Comparison of ENCODE assay signal across 17 cellular contexts in genomic region chrX:9593756-9594155, GRCh38.
A peak's percentile ranks its signal among the peaks of the same experiment; 100 is the strongest.
DNase-seq lines count a peak whose midpoint lies in the region; ATAC-seq, FAIRE-seq and TF ChIP-seq lines count a peak whose summit lies in the region.
"Had no signal": no experiment of that assay in that cellular context is flagged by ENCODE, and none has a peak within 500 bp of the region (broad histone marks: within the 10 kb centered on the region; RNA-seq: fewer than 3 reads in every experiment).

No MANE protein-coding gene starts in this region.

- no peak overlapping the region for H4K5ac ChIP-seq in IMR-90 (ENCODE audit: low read depth, low read length)

- no peak overlapping the region for H2BK20ac ChIP-seq in IMR-90 (ENCODE audit: low read depth, low read length)

- TF ChIP-seq CTCF in IMR-90 (conservative IDR thresholded peaks at IDR 0.05; ENCODE audit: low read depth, low read length) (no peak), GM12878 (IDR thresholded peaks at IDR 0.05 in 2 of 3, conservative IDR thresholded peaks at IDR 0.05 in 1 of 3; ENCODE audit: control insufficient read depth in 2 of 3, extremely low read depth in 1 of 3, insufficient read depth in 1 of 3, low read depth in 3 of 3, low read length in 3 of 3) (no peak), esophagus muscularis mucosa (IDR thresholded peaks at IDR 0.05) (no peak)

- H4K20me1 ChIP-seq in IMR-90 (ENCODE audit: insufficient read depth, low read length): peaks cover 19% of the 10 kb centered on the region; the same call in 1 of the 2 replicates
- no peaks in the 10 kb centered on the region for H4K20me1 ChIP-seq in GM12878 (ENCODE audit: control insufficient read depth, insufficient read depth)

- ATAC-seq in IMR-90 (ENCODE audit: low read depth): no peak
- peak; percentile 56 for ATAC-seq in GM12878
- no peak for ATAC-seq in GM18870 (IDR thresholded peaks at IDR 0.05; ENCODE audit: unreplicated experiment)
- ATAC-seq: GM23338 had no signal

- no peak overlapping the region for H2BK5ac ChIP-seq in IMR-90 (ENCODE audit: low read depth, low read length, poor library complexity, severe bottlenecking)

- no peak overlapping the region for H2BK120ac ChIP-seq in IMR-90 (ENCODE audit: low read depth, low read length)

- H3K36me3 ChIP-seq in IMR-90 (ENCODE audit: control insufficient read depth, insufficient read depth, low read length) (no peaks in the 10 kb centered on the region), GM12878 (ENCODE audit: control insufficient read depth in 2 of 2, insufficient read depth in 2 of 2, low read length in 1 of 2) (no peaks in the 10 kb centered on the region), esophagus muscularis mucosa (no peaks in the 10 kb centered on the region)

- intact Hi-C loops in IMR-90 (cut with micrococcal nuclease) (no loop called here), GM12878 (cut with micrococcal nuclease; ENCODE audit: unreplicated experiment) (no loop called here), esophagus muscularis mucosa (cut with DNase I) (no loop called here)

- POLR2A ChIA-PET in IMR-90 (lab: Charles Lee; ENCODE audit: unreplicated experiment) (no interaction called here), GM12878 (lab: Charles Lee) (no interaction called here)

- H2AFZ ChIP-seq in IMR-90 (replicated peaks; ENCODE audit: low read length, poor library complexity): no peak overlapping the region
- H2AFZ ChIP-seq in GM12878 (ENCODE audit: control insufficient read depth, low read depth, low read length): no peak overlapping the region
- H2AFZ ChIP-seq: GM23338 had no signal

- H3K14ac ChIP-seq in IMR-90 (replicated peaks; ENCODE audit: low read depth, low read length): no peak overlapping the region

- DNase-seq in GM12892 (ENCODE audit: insufficient read length) (no peak), IMR-90 (no peak), GM12878 (ENCODE audit: low read depth, low spot score) (no peak), esophagus muscularis mucosa (ENCODE audit: extremely low spot score) (no peak)
- no peak for DNase-seq in central memory CD4-positive, alpha-beta T cell
- DNase-seq: ACHN; Caco-2; CD4-positive, alpha-beta T cell; KBM-7 had no signal

- dilution Hi-C loops in IMR-90 (cut with HindIII; ENCODE audit: low sequenced_read_pairs, unreplicated experiment): no loop called here

- no peak overlapping the region for H4K91ac ChIP-seq in IMR-90 (ENCODE audit: insufficient read depth, low read depth, low read length)

- CTCF ChIA-PET in IMR-90 (lab: Yijun Ruan, JAX) (no interaction called here), GM12878 (lab: Yijun Ruan, JAX) (no interaction called here)

- H3K4me3 ChIP-seq in IMR-90 (ENCODE audit: insufficient read depth, low read depth, low read length): no peak overlapping the region
- no peak overlapping the region for H3K4me3 ChIP-seq in GM12878
- no peak overlapping the region for H3K4me3 ChIP-seq in esophagus muscularis mucosa
- H3K4me3 ChIP-seq: GM23338 had no signal

- H3K9me3 ChIP-seq in IMR-90 (ENCODE audit: control insufficient read depth, insufficient read depth, low read length) (no peaks in the 10 kb centered on the region; the same call in 1 of the 2 replicates), GM12878 (replicated peaks; ENCODE audit: control insufficient read depth, insufficient read depth, low read length) (no peaks in the 10 kb centered on the region), esophagus muscularis mucosa (no peaks in the 10 kb centered on the region)
- H3K9me3 ChIP-seq: Caco-2 had no signal

- peaks cover 29 to 43% of the 10 kb centered on the region in 2 experiments for H3K79me1 ChIP-seq in IMR-90 (ENCODE audit: low read depth in 1 of 2, low read length in 2 of 2)

- H3K27ac ChIP-seq in IMR-90 (ENCODE audit: insufficient read depth, low read length) (no peak overlapping the region), GM12878 (ENCODE audit: control insufficient read depth, insufficient read depth) (no peak overlapping the region), esophagus muscularis mucosa (replicated peaks in 1 of 4) (no peak overlapping the region)
- H3K27ac ChIP-seq: C4-2B had no signal

- WGBS in IMR-90 (ENCODE audit: extremely low coverage in 2 of 2, insufficient read length in 1 of 2), 2 experiments: 100% methylated on average over 4 of the region's 9 CpGs; no CpG with 5 or more reads in 1 of the 2 experiments
- 32% methylated on average over 9 of the region's 9 CpGs for WGBS in GM12878 (ENCODE audit: insufficient coverage, insufficient replicate concordance, low lambda C conversion rate, missing lambda C conversion rate)
- WGBS in esophagus muscularis mucosa: 88% methylated on average over 9 of the region's 9 CpGs

- H3K4me1 ChIP-seq in IMR-90 (ENCODE audit: control insufficient read depth, insufficient read depth, low read length) (peaks cover 3% of the 10 kb centered on the region; the same call in 1 of the 2 replicates), GM12878 (ENCODE audit: control insufficient read depth, insufficient read depth, low read length) (no peaks in the 10 kb centered on the region), esophagus muscularis mucosa (peaks cover 0 to 8% (median 0%) of the 10 kb centered on the region in 4 donors)
- H3K4me1 ChIP-seq: Caco-2 had no signal

- no peak overlapping the region for H4K8ac ChIP-seq in IMR-90 (ENCODE audit: low read depth in 2 of 2, low read length in 2 of 2)

- peaks cover 2% of the 10 kb centered on the region; the same call in 1 of the 2 replicates for H3K9me1 ChIP-seq in IMR-90 (ENCODE audit: insufficient read depth, low read length)

- TF ChIP-seq RAD21 in IMR-90 (IDR thresholded peaks at IDR 0.05; ENCODE audit: low read length) (no peak), GM12878 (IDR thresholded peaks at IDR 0.05; ENCODE audit: insufficient read depth, low read depth, low read length) (no peak)

- no peak overlapping the region for H3K23ac ChIP-seq in IMR-90 (ENCODE audit: low read depth, low read length)

- H3K79me2 ChIP-seq in GM12878 (ENCODE audit: control insufficient read depth, insufficient read depth, low read length): no peaks in the 10 kb centered on the region

- SMC1A ChIA-PET in GM12878 (lab: Charles Lee; ENCODE audit: uncharacterized antibody, unreplicated experiment): no interaction called here

- peak; percentile 51 for FAIRE-seq in GM12892 (lab: Jason Lieb, UNC)
- FAIRE-seq in GM12878 (lab: Jason Lieb, UNC): no peak
- FAIRE-seq: A204.1, D721Med, G401.6, H54, HTR-8/SVneo had no signal

- RAD21 ChIA-PET in GM12878 (lab: Charles Lee; ENCODE audit: unreplicated experiment): no interaction called here

- no peak overlapping the region for H3K9ac ChIP-seq in IMR-90 (ENCODE audit: low read depth, low read length)
- H3K9ac ChIP-seq in GM12878 (ENCODE audit: control insufficient read depth, insufficient read depth, low read length): no peak overlapping the region

- H3K18ac ChIP-seq in IMR-90 (ENCODE audit: low read depth, low read length): no peak overlapping the region

- no peak overlapping the region for H2BK15ac ChIP-seq in IMR-90 (ENCODE audit: low read depth, low read length)

- no TSS peak for BruUV-seq in IMR-90 (replicated peaks; lab: Mats Ljungman, UMichigan)
- no TSS peak for BruUV-seq in GM12878 (replicated peaks; lab: Mats Ljungman, UMichigan)

- H3K4ac ChIP-seq in IMR-90 (ENCODE audit: low read depth, low read length): no peak overlapping the region

- no peaks in the 10 kb centered on the region for H3K27me3 ChIP-seq in IMR-90 (ENCODE audit: control insufficient read depth, insufficient read depth, low read length)
- H3K27me3 ChIP-seq in GM12878 (replicated peaks in 1 of 2; ENCODE audit: control insufficient read depth in 2 of 2, insufficient read depth in 2 of 2, low read length in 1 of 2): no peaks in the 10 kb centered on the region
- no peaks in the 10 kb centered on the region for H3K27me3 ChIP-seq in esophagus muscularis mucosa

- in situ Hi-C loops in IMR-90 (cut with MboI; ENCODE audit: low sequenced_read_pairs): no loop called here
- in situ Hi-C loops in GM12878 (cut with MboI): no loop called here

- no peak for TF ChIP-seq EP300 in GM12878 (IDR thresholded peaks at IDR 0.05; ENCODE audit: borderline replicate concordance in 1 of 2, control insufficient read depth in 1 of 2, low read depth in 2 of 2, low read length in 2 of 2)
- no peak for TF ChIP-seq EP300 in esophagus muscularis mucosa (IDR thresholded peaks at IDR 0.05)

- H2AK5ac ChIP-seq in IMR-90 (ENCODE audit: low read depth, low read length): no peak overlapping the region

- no peak overlapping the region for H3K4me2 ChIP-seq in IMR-90 (ENCODE audit: low read depth, low read length)
- H3K4me2 ChIP-seq in GM12878 (ENCODE audit: control insufficient read depth, insufficient read depth): no peak overlapping the region
- H3K4me2 ChIP-seq: GM23338 had no signal

- TF ChIP-seq POLR2A in GM12892 (IDR thresholded peaks at IDR 0.05; ENCODE audit: low read depth, low read length): no peak
- TF ChIP-seq POLR2A in IMR-90 (IDR thresholded peaks at IDR 0.05; ENCODE audit: low read depth, low read length): no peak
- no peak for TF ChIP-seq POLR2A in GM12878 (IDR thresholded peaks at IDR 0.05; ENCODE audit: low read depth, low read length)
- no peak for TF ChIP-seq POLR2A in esophagus muscularis mucosa (IDR thresholded peaks at IDR 0.05; ENCODE audit: low read depth)

- peak overlapping the region; percentile 12 for H2AK9ac ChIP-seq in IMR-90 (replicated peaks; ENCODE audit: low read depth, low read length, poor library complexity)

- no peak overlapping the region for H3K56ac ChIP-seq in IMR-90 (ENCODE audit: extremely low read depth, insufficient read depth, low read length)

TF ChIP-seq in IMR-90, 13 proteins besides CTCF, POLR2A, EP300 and RAD21:
- no peak for TF ChIP-seq MXI1 (IDR thresholded peaks at IDR 0.05; ENCODE audit: borderline replicate concordance, low read depth, low read length)

TF ChIP-seq in GM12878, 131 proteins besides CTCF, POLR2A, EP300 and RAD21 (continues in another document):
- TF ChIP-seq SREBF2 (IDR thresholded peaks at IDR 0.05; ENCODE audit: low read length) (no peak), CBX3 (IDR thresholded peaks at IDR 0.05; ENCODE audit: borderline replicate concordance, low read depth) (no peak), RCOR1 (conservative IDR thresholded peaks at IDR 0.05; ENCODE audit: low read depth, low read length) (no peak), TBL1XR1 (IDR thresholded peaks at IDR 0.05; ENCODE audit: low read depth, low read length) (no peak), MLLT1 (IDR thresholded peaks at IDR 0.05) (no peak), BCL11A (IDR thresholded peaks at IDR 0.05; ENCODE audit: low read depth, low read length) (no peak), HDAC6 (IDR thresholded peaks at IDR 0.05; ENCODE audit: unreplicated experiment) (no peak)
